ENCODE assay signal across 19 cellular contexts in the genomic region with DNA sequence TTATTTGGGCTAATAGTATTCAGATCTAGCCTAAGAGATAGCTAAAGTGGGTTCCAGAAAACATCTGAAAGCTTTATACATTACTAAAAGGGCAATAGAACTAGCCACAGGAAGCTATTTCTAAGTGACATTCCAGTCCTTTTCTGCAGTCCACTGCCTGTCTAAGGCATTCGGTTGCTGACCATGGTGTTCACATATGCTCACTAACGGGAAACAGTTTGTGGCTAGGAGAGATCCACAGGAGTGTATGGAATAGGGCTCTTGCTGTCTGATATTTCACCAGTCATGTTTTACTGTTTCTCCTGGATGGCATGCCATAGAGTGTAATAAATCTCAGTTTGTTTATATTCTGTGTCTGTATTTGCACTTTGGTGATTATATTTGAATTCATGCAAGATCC.
"Had no signal": no experiment of that assay in that cellular context is flagged by ENCODE, and none has a peak within 500 bp of the region (broad histone marks: within the 10 kb centered on the region; RNA-seq: fewer than 3 reads in every experiment).

No MANE protein-coding gene starts in this region.

- H3K4me3 ChIP-seq: breast epithelium, ovary, prostate gland, upper lobe of left lung had no signal

- H3K4me1 ChIP-seq: breast epithelium, foreskin keratinocyte, prostate gland, upper lobe of left lung had no signal

- H3K9me3 ChIP-seq: breast epithelium, neutrophil, ovary, prostate gland, upper lobe of left lung had no signal

- H3K36me3 ChIP-seq: breast epithelium, neutrophil, ovary, prostate gland, upper lobe of left lung had no signal

- DNase-seq: activated CD4-positive, alpha-beta T cell treated with anti-CD3 and anti-CD28 coated beads for 1 hour; activated CD4-positive, alpha-beta T cell treated with anti-CD3 and anti-CD28 coated beads, Interleukin-2, amount 50 U/mL, for 1 hour; activated CD8-positive, alpha-beta T cell treated with anti-CD3 and anti-CD28 coated beads, Interleukin-2, amount 10 ng/mL, durations not matched to agents 7 days and 5 days; aorta; effector memory CD4-positive, alpha-beta T cell; foreskin keratinocyte; left ventricle myocardium superior; mammary epithelial cell; midbrain; ovary; stimulated activated CD4-positive, alpha-beta T cell treated with anti-CD3 and anti-CD28 coated beads, Interleukin-4, amount 100 ng/mL, for 24 hours; stimulated activated naive CD8-positive, alpha-beta T cell treated with anti-CD3 and anti-CD28 coated beads, Interleukin-15, Interleukin-2, amounts not matched to agents 100 U/mL and 50 U/mL, for 24 hours; T-helper 2 cell; upper lobe of left lung had no signal

- ATAC-seq: activated CD8-positive, alpha-beta T cell treated with anti-CD3 and anti-CD28 coated beads, Interleukin-2, amount 10 ng/mL, durations not matched to agents 7 days and 5 days; activated naive CD4-positive, alpha-beta T cell treated with anti-CD3 and anti-CD28 coated beads, Interleukin-2, amount 50 U/mL, for 72 hours; foreskin keratinocyte; left ventricle myocardium superior; natural killer cell treated with Interleukin-12 subunit alpha and Interleukin-12 subunit beta and Interleukin-15 and Interleukin-18, amount 100 ng/mL, for 72 hours; stimulated activated naive CD8-positive, alpha-beta T cell treated with anti-CD3 and anti-CD28 coated beads, Interleukin-15, Interleukin-2, amounts not matched to agents 100 U/mL and 50 U/mL, for 24 hours had no signal
